ENCODE assay signal across 21 cellular contexts in genomic region chr5:159227452-159227851, GRCh38.
"Had no signal": no experiment of that assay in that cellular context is flagged by ENCODE, and none has a peak within 500 bp of the region (broad histone marks: within the 10 kb centered on the region; RNA-seq: fewer than 3 reads in every experiment).

No MANE protein-coding gene starts in this region.

- ATAC-seq: activated CD4-positive, alpha-beta T cell treated with anti-CD3 and anti-CD28 coated beads for 36 hours; gastrocnemius medialis; naive thymus-derived CD4-positive, alpha-beta T cell; right lobe of liver had no signal

- DNase-seq: activated B cell treated with CpG ODN at 0.5 μM for 24 hours; activated CD4-positive, alpha-beta memory T cell treated with anti-CD3 and anti-CD28 coated beads for 36 hours; activated CD4-positive, alpha-beta T cell treated with anti-CD3 and anti-CD28 coated beads for 36 hours; activated effector memory CD4-positive, alpha-beta T cell treated with Interleukin-2 at 50 U/mL for 16 hours; activated naive CD4-positive, alpha-beta T cell treated with anti-CD3 and anti-CD28 coated beads for 36 hours; activated naive CD8-positive, alpha-beta T cell treated with anti-CD3 and anti-CD28 coated beads, Interleukin-2, amount 10 ng/mL, durations not matched to agents 7 days and 5 days; activated T-cell treated with anti-CD3 and anti-CD28 coated beads, Interleukin-2, amount 50 U/mL, for 48 hours; amygdala; cortex of kidney; erythroblast; gastrocnemius medialis; islet precursor cell; naive thymus-derived CD4-positive, alpha-beta T cell; posterior cingulate gyrus; right lobe of liver; stimulated activated CD4-positive, alpha-beta T cell treated with anti-CD3 and anti-CD28 coated beads, Interleukin-1b, Interleukin-23, amount 100 ng/mL, for 48 hours; T1000; tibial artery had no signal

- H3K36me3 ChIP-seq: cardiac muscle cell, gastrocnemius medialis, right lobe of liver, tibial artery had no signal

- H3K27me3 ChIP-seq: gastrocnemius medialis, right lobe of liver, tibial artery had no signal

- H3K9me3 ChIP-seq: gastrocnemius medialis, right lobe of liver, tibial artery had no signal

- H3K27ac ChIP-seq: cardiac muscle cell, gastrocnemius medialis, right lobe of liver, tibial artery had no signal

- H3K4me1 ChIP-seq: gastrocnemius medialis, right lobe of liver, tibial artery had no signal

- H3K4me3 ChIP-seq: cardiac muscle cell, gastrocnemius medialis, lung, right lobe of liver, skin epidermis, tibial artery had no signal
